ENCODE assay signal across 20 cellular contexts in genomic region chr10:42971251-42971599, GRCh38.
DNase-seq lines count a peak whose midpoint lies in the region; TF ChIP-seq lines count a peak whose summit lies in the region.
"Had no signal": no experiment of that assay in that cellular context is flagged by ENCODE, and none has a peak within 500 bp of the region (broad histone marks: within the 10 kb centered on the region; RNA-seq: fewer than 3 reads in every experiment).

No MANE protein-coding gene starts in this region.

- TF ChIP-seq POLR2A in breast epithelium (IDR thresholded peaks at IDR 0.05): no peak

- H3K9ac ChIP-seq in mammary epithelial cell (ENCODE audit: insufficient read depth, low read length): no peak overlapping the region

- H3K27ac Mint-ChIP-seq in activated T-helper 2 cell treated with anti-CD3 and anti-CD28 coated beads, Interferon-gamma antibody, Interleukin-2, Interleukin-4, amounts not matched to agents 10 μg/mL and 5 μg/mL and 100 μg/mL, durations not matched to agents 14 hours and 24 hours and 36 hours: no peak overlapping the region
- no peak overlapping the region for H3K27ac Mint-ChIP-seq in HFFc6
- H3K27ac Mint-ChIP-seq: IgD-negative memory B cell had no signal

- H3K4me1 ChIP-seq in breast epithelium (no peaks in the 10 kb centered on the region), mammary epithelial cell (ENCODE audit: insufficient read depth, low read length) (no peaks in the 10 kb centered on the region)
- H3K4me1 ChIP-seq: A549 had no signal

- intact Hi-C loops in breast epithelium (cut with DNase I; ENCODE audit: low total_unique reads): no loop called here
- intact Hi-C loops in mammary epithelial cell (cut with micrococcal nuclease): no loop called here
- intact Hi-C loops in activated T-helper 2 cell treated with anti-CD3 and anti-CD28 coated beads, Interferon-gamma antibody, Interleukin-2, Interleukin-4, amounts not matched to agents 10 μg/mL and 5 μg/mL and 100 μg/mL, durations not matched to agents 14 hours and 24 hours and 36 hours (cut with micrococcal nuclease): no loop called here

- TF ChIP-seq CTCF in breast epithelium (IDR thresholded peaks at IDR 0.05) (no peak), mammary epithelial cell (conservative IDR thresholded peaks at IDR 0.05 in 1 of 2, IDR thresholded peaks at IDR 0.05 in 1 of 2; ENCODE audit: extremely low read depth in 1 of 2, insufficient read depth in 1 of 2, low read depth in 1 of 2, low read length in 2 of 2) (no peak), HFFc6 (IDR thresholded peaks at IDR 0.05) (no peak)

- H3K27ac ChIP-seq in breast epithelium (no peak overlapping the region), mammary epithelial cell (ENCODE audit: insufficient read depth, low read depth, low read length) (no peak overlapping the region)
- H3K27ac ChIP-seq: A549 had no signal

- dilution Hi-C loops in mammary epithelial cell (cut with HindIII; ENCODE audit: low sequenced_read_pairs): no loop called here

- no peaks in the 10 kb centered on the region for H3K9me3 ChIP-seq in breast epithelium
- H3K9me3 ChIP-seq in mammary epithelial cell (replicated peaks; ENCODE audit: insufficient read depth, low read length): no peaks in the 10 kb centered on the region
- H3K9me3 ChIP-seq: A549, BE2C had no signal

- WGBS in mammary epithelial cell (ENCODE audit: low coverage, missing lambda C conversion rate): 74% methylated on average over 4 of the region's 4 CpGs

- H3K4me3 Mint-ChIP-seq in activated T-helper 2 cell treated with anti-CD3 and anti-CD28 coated beads, Interferon-gamma antibody, Interleukin-2, Interleukin-4, amounts not matched to agents 10 μg/mL and 5 μg/mL and 100 μg/mL, durations not matched to agents 14 hours and 24 hours and 36 hours (ENCODE audit: low read depth): no peak overlapping the region
- H3K4me3 Mint-ChIP-seq in HFFc6: no peak overlapping the region
- H3K4me3 Mint-ChIP-seq: CD4-positive, CD25-positive, alpha-beta regulatory T cell; IgD-negative memory B cell had no signal

- CTCF ChIA-PET in mammary epithelial cell (lab: Charles Lee; ENCODE audit: low non-redundant PET): no interaction called here

- no peaks in the 10 kb centered on the region for H3K27me3 ChIP-seq in breast epithelium
- peaks cover 3% of the 10 kb centered on the region for H3K27me3 ChIP-seq in mammary epithelial cell (ENCODE audit: insufficient read depth, low read length)
- H3K27me3 ChIP-seq: BE2C had no signal

- H3K36me3 ChIP-seq in breast epithelium: no peaks in the 10 kb centered on the region
- H3K36me3 ChIP-seq in mammary epithelial cell (ENCODE audit: insufficient read depth, low read length): no peaks in the 10 kb centered on the region
- H3K36me3 ChIP-seq: BE2C had no signal

- H3K4me2 ChIP-seq in mammary epithelial cell (ENCODE audit: insufficient read depth, low read depth, low read length): no peak overlapping the region
- H3K4me2 ChIP-seq: A549 had no signal

- in situ Hi-C loops in mammary epithelial cell (cut with MboI; ENCODE audit: low sequenced_read_pairs in 2 of 2): no loop called here

- H3K36me3 Mint-ChIP-seq in activated T-helper 2 cell treated with anti-CD3 and anti-CD28 coated beads, Interferon-gamma antibody, Interleukin-2, Interleukin-4, amounts not matched to agents 10 μg/mL and 5 μg/mL and 100 μg/mL, durations not matched to agents 14 hours and 24 hours and 36 hours (ENCODE audit: low read depth): no peaks in the 10 kb centered on the region
- H3K36me3 Mint-ChIP-seq in HFFc6 (ENCODE audit: low read depth): no peaks in the 10 kb centered on the region
- H3K36me3 Mint-ChIP-seq: CD4-positive, CD25-positive, alpha-beta regulatory T cell; IgD-negative memory B cell had no signal

- no peaks in the 10 kb centered on the region for H3K79me2 ChIP-seq in mammary epithelial cell (ENCODE audit: insufficient read depth, low read length)

- BruUV-seq in mammary epithelial cell (replicated peaks; lab: Mats Ljungman, UMichigan): no TSS peak

- H3K27me3 Mint-ChIP-seq in activated T-helper 2 cell treated with anti-CD3 and anti-CD28 coated beads, Interferon-gamma antibody, Interleukin-2, Interleukin-4, amounts not matched to agents 10 μg/mL and 5 μg/mL and 100 μg/mL, durations not matched to agents 14 hours and 24 hours and 36 hours (ENCODE audit: low read depth): peaks cover 4% of the 10 kb centered on the region
- peaks cover 18% of the 10 kb centered on the region for H3K27me3 Mint-ChIP-seq in HFFc6 (ENCODE audit: insufficient read depth)
- H3K27me3 Mint-ChIP-seq: CD4-positive, CD25-positive, alpha-beta regulatory T cell had no signal

- H2AFZ ChIP-seq in mammary epithelial cell (ENCODE audit: low read depth, low read length): no peak overlapping the region

- peak; percentile 6 to 34 for DNase-seq in breast epithelium (ENCODE audit: low spot score in 2 of 2)
- no peak for DNase-seq in mammary epithelial cell
- DNase-seq in NCI-H82 (lab: John Stamatoyannopoulos, UW): peak; percentile 93
- peak; percentile 6 for DNase-seq in activated T-helper 2 cell treated with anti-CD3 and anti-CD28 coated beads, Interferon-gamma antibody, Interleukin-2, Interleukin-4, amounts not matched to agents 10 μg/mL and 5 μg/mL and 100 μg/mL, durations not matched to agents 14 hours and 24 hours and 36 hours (ENCODE audit: low spot score)
- peak; percentile 29 for DNase-seq in ureter (ENCODE audit: low spot score)
- DNase-seq in activated naive CD4-positive, alpha-beta T cell treated with Interleukin-2 at 50 U/mL for 16 hours: no peak
- DNase-seq in HFFc6: no peak
- DNase-seq: CD4-positive, CD25-positive, alpha-beta regulatory T cell; EL; GF-D8; GOT3; HCEC 1CT; NCI-H1105 treated with DMSO at 0.1 percent for 48 hours; NCI-H2029 treated with DMSO at 0.1 percent for 48 hours; NCI-H226; NCI-H510A treated with DMSO at 0.1 percent for 48 hours; NCI-H748 treated with DMSO at 0.1 percent for 48 hours had no signal

- no peak overlapping the region for H3K4me3 ChIP-seq in breast epithelium
- no peak overlapping the region for H3K4me3 ChIP-seq in mammary epithelial cell (replicated peaks in 1 of 3; ENCODE audit: insufficient read depth in 1 of 3, low read depth in 2 of 3, low read length in 3 of 3)
- H3K4me3 ChIP-seq: A549 had no signal

- no peaks in the 10 kb centered on the region for H3K4me1 Mint-ChIP-seq in activated T-helper 2 cell treated with anti-CD3 and anti-CD28 coated beads, Interferon-gamma antibody, Interleukin-2, Interleukin-4, amounts not matched to agents 10 μg/mL and 5 μg/mL and 100 μg/mL, durations not matched to agents 14 hours and 24 hours and 36 hours (ENCODE audit: low read depth)
- no peaks in the 10 kb centered on the region for H3K4me1 Mint-ChIP-seq in HFFc6 (ENCODE audit: low read depth)
- H3K4me1 Mint-ChIP-seq: CD4-positive, CD25-positive, alpha-beta regulatory T cell; IgD-negative memory B cell had no signal

- no peaks in the 10 kb centered on the region for H4K20me1 ChIP-seq in mammary epithelial cell (ENCODE audit: insufficient read depth, low read length)

- no peaks in the 10 kb centered on the region for H3K9me3 Mint-ChIP-seq in activated T-helper 2 cell treated with anti-CD3 and anti-CD28 coated beads, Interferon-gamma antibody, Interleukin-2, Interleukin-4, amounts not matched to agents 10 μg/mL and 5 μg/mL and 100 μg/mL, durations not matched to agents 14 hours and 24 hours and 36 hours
- no peaks in the 10 kb centered on the region for H3K9me3 Mint-ChIP-seq in HFFc6
- H3K9me3 Mint-ChIP-seq: IgD-negative memory B cell had no signal

Comparison
In these comparisons a context has a peak if more than half of its experiments do, and no peak if none do; other contexts are left out.
1. DNase-seq: peak in breast epithelium (2 of 2), NCI-H82 (single experiment), activated T-helper 2 cell treated with anti-CD3 and anti-CD28 coated beads, Interferon-gamma antibody, Interleukin-2, Interleukin-4, amounts not matched to agents 10 μg/mL and 5 μg/mL and 100 μg/mL, durations not matched to agents 14 hours and 24 hours and 36 hours (single experiment) and ureter (single experiment); none in mammary epithelial cell (single experiment), activated naive CD4-positive, alpha-beta T cell treated with Interleukin-2 at 50 U/mL for 16 hours (single experiment) and HFFc6 (single experiment).